ENCODE assay signal across 10 cellular contexts in genomic region chr13:97810152-97810551, GRCh38.
A peak's percentile ranks its signal among the peaks of the same experiment; 100 is the strongest.
DNase-seq lines count a peak whose midpoint lies in the region; ATAC-seq and TF ChIP-seq lines count a peak whose summit lies in the region.
"Had no signal": no experiment of that assay in that cellular context is flagged by ENCODE, and none has a peak within 500 bp of the region (broad histone marks: within the 10 kb centered on the region; RNA-seq: fewer than 3 reads in every experiment).

No MANE protein-coding gene starts in this region.

- in situ Hi-C loops in GM23248 (cut with MboI): loop anchor here (25.0 kb wide), 2 partner anchors 448 to 798 kb away; no protein-coding TSS in a partner anchor

- H3K27me3 Mint-ChIP-seq in glutamatergic neuron (ENCODE audit: unreplicated experiment): no peaks in the 10 kb centered on the region
- H3K27me3 Mint-ChIP-seq: dendritic cell treated with granulocyte-macrophage colony-stimulating factor and Interleukin-4, amounts not matched to agents 40 ng/mL and 50 ng/mL, for 4 days had no signal

- H3K4me3 Mint-ChIP-seq in glutamatergic neuron (ENCODE audit: unreplicated experiment): no peak overlapping the region
- H3K4me3 Mint-ChIP-seq: dendritic cell treated with granulocyte-macrophage colony-stimulating factor and Interleukin-4, amounts not matched to agents 40 ng/mL and 50 ng/mL, for 4 days; T-helper 1 cell treated with Interleukin-12 subunit alpha and Interleukin-12 subunit beta and Interleukin-4 antibody, amounts not matched to agents 30 μg/mL and 1 μg/mL, for 36 hours had no signal

- no peak overlapping the region for H3K9ac ChIP-seq in GM23248

- H3K4me1 Mint-ChIP-seq in glutamatergic neuron (ENCODE audit: low read depth, unreplicated experiment): no peaks in the 10 kb centered on the region

- peak; percentile 34 for TF ChIP-seq CTCF in glutamatergic neuron (IDR thresholded peaks at IDR 0.05; ENCODE audit: partially characterized antibody, unreplicated experiment)

- no peaks in the 10 kb centered on the region for H3K79me2 ChIP-seq in GM23248 (ENCODE audit: insufficient read depth)

- H3K4me2 ChIP-seq in GM23248 (ENCODE audit: unreplicated experiment): no peak overlapping the region

- peaks cover 4% of the 10 kb centered on the region for H3K9me3 Mint-ChIP-seq in glutamatergic neuron (ENCODE audit: unreplicated experiment)
- H3K9me3 Mint-ChIP-seq: dendritic cell treated with granulocyte-macrophage colony-stimulating factor and Interleukin-4, amounts not matched to agents 40 ng/mL and 50 ng/mL, for 4 days; T-helper 1 cell treated with Interleukin-12 subunit alpha and Interleukin-12 subunit beta and Interleukin-4 antibody, amounts not matched to agents 30 μg/mL and 1 μg/mL, for 36 hours had no signal

- H3F3A ChIP-seq in GM23248 (ENCODE audit: insufficient read depth): no peaks in the 10 kb centered on the region

- no peak overlapping the region for H3K27ac ChIP-seq in GM23248

- no peaks in the 10 kb centered on the region for H4K20me1 ChIP-seq in GM23248 (ENCODE audit: insufficient read depth)

- no peaks in the 10 kb centered on the region for H3K9me3 ChIP-seq in GM23248 (ENCODE audit: low read depth)

- H3K27me3 ChIP-seq in GM23248 (replicated peaks; ENCODE audit: insufficient read depth): peaks cover 9% of the 10 kb centered on the region

- H3K36me3 ChIP-seq in GM23248 (ENCODE audit: low read depth): no peaks in the 10 kb centered on the region

- no peak overlapping the region for H2AFZ ChIP-seq in GM23248

- 2 to 3% methylated on average over 3 of the region's 3 CpGs for WGBS in GM23248 (ENCODE audit: low coverage in 1 of 2, low lambda C conversion rate in 2 of 2, missing lambda C conversion rate in 2 of 2), 2 experiments

- H3K4me3 ChIP-seq in GM23248: no peak overlapping the region

- H3K4me1 ChIP-seq in GM23248 (ENCODE audit: insufficient read depth): 0 out of 2 replicates have a peak, but pooled peaks cover 8% of the 10 kb centered on the region

- no peaks in the 10 kb centered on the region for H3K36me3 Mint-ChIP-seq in glutamatergic neuron (ENCODE audit: unreplicated experiment)

- no peak for ATAC-seq in HG03460 (IDR thresholded peaks at IDR 0.05; ENCODE audit: unreplicated experiment)
- ATAC-seq in GM19397 (IDR thresholded peaks at IDR 0.05; ENCODE audit: unreplicated experiment): no peak
- ATAC-seq in stimulated activated naive CD8-positive, alpha-beta T cell treated with anti-CD3 and anti-CD28 coated beads, Interleukin-15, Interleukin-2, amounts not matched to agents 100 U/mL and 50 U/mL, for 24 hours: no peak

- no peak overlapping the region for H3K27ac Mint-ChIP-seq in glutamatergic neuron (ENCODE audit: unreplicated experiment)
- H3K27ac Mint-ChIP-seq: dendritic cell treated with granulocyte-macrophage colony-stimulating factor and Interleukin-4, amounts not matched to agents 40 ng/mL and 50 ng/mL, for 4 days; T-helper 1 cell treated with Interleukin-12 subunit alpha and Interleukin-12 subunit beta and Interleukin-4 antibody, amounts not matched to agents 30 μg/mL and 1 μg/mL, for 36 hours had no signal

- DNase-seq in A172 (ENCODE audit: low spot score) (peak; percentile 30), GM23248 (peak; percentile 51), RPMI7951 (ENCODE audit: low read depth) (peak; percentile 13), glutamatergic neuron (no peak)
- no peak for DNase-seq in activated CD4-positive, alpha-beta T cell treated with anti-CD3 and anti-CD28 coated beads for 4 hours
- no peak for DNase-seq in stimulated activated naive CD8-positive, alpha-beta T cell treated with anti-CD3 and anti-CD28 coated beads, Interleukin-15, Interleukin-2, amounts not matched to agents 100 U/mL and 50 U/mL, for 24 hours

- no peaks in the 10 kb centered on the region for H3K9me2 ChIP-seq in GM23248 (ENCODE audit: insufficient read depth)

Comparison
In these comparisons a context has a peak if more than half of its experiments do, and no peak if none do; other contexts are left out.
1. DNase-seq: peak in A172 (single experiment), GM23248 (single experiment) and RPMI7951 (single experiment); none in glutamatergic neuron (single experiment), activated CD4-positive, alpha-beta T cell treated with anti-CD3 and anti-CD28 coated beads for 4 hours (0 of 2) and stimulated activated naive CD8-positive, alpha-beta T cell treated with anti-CD3 and anti-CD28 coated beads, Interleukin-15, Interleukin-2, amounts not matched to agents 100 U/mL and 50 U/mL, for 24 hours (single experiment).